In the genomic region with DNA sequence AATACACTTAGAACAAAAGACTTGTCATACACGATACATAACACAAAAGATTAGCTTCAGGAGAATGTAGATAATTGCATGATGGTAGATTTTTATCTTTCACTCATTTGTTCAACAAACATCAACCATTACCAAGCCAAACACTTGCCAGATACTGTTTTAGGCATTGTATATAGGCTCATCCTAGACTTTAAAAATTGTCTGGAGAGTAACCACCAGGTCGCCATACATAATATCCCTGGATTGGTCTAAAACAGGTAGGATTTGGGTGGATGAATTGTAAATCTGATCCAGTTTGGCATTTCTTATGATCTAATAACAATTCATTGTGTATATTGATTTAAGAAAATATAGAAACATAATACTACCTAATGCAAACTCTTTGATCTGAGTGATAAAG, we compare ENCODE assay signal across 23 cellular contexts. TPM values are rescaled to one million over a fixed set of nuclear protein-coding genes. Genes with fewer than 3 reads are reported as not detected.
DNase-seq lines count a peak whose midpoint lies in the region; ATAC-seq and TF ChIP-seq lines count a peak whose summit lies in the region.
"Had no signal": no experiment of that assay in that cellular context is flagged by ENCODE, and none has a peak within 500 bp of the region (broad histone marks: within the 10 kb centered on the region; RNA-seq: fewer than 3 reads in every experiment).

No MANE protein-coding gene starts in this region.

- peak overlapping the region; percentile 86; the same call in 1 of the 2 replicates for H2AFZ ChIP-seq in OCI-LY7 (ENCODE audit: low read length)

- CTCF ChIA-PET in activated naive CD4-positive, alpha-beta T cell treated with anti-CD3 and anti-CD28 coated beads for 36 hours (lab: Charles Lee), result interaction anchor here (0.8 to 2.7 kb wide), 3 partner anchors 10 to 32 kb away, joined by 3 to 8 read pairs (median 4); partner anchors contain the start of gene CLDND1
- CTCF ChIA-PET in OCI-LY7 (lab: Charles Lee; ENCODE audit: unreplicated experiment), result interaction anchor here (1.0 kb wide), 1 partner anchor 7 kb away, joined by 3 read pairs; no protein-coding TSS in a partner anchor

- H3K36me3 ChIP-seq in OCI-LY7 (ENCODE audit: insufficient read depth, low read length) (no peaks in the 10 kb centered on the region), transverse colon (no peaks in the 10 kb centered on the region), aorta (ENCODE audit: control insufficient read depth in 1 of 2, insufficient read depth in 2 of 2, low read length in 1 of 2) (no peaks in the 10 kb centered on the region)
- H3K36me3 ChIP-seq: left ventricle myocardium inferior, thoracic aorta had no signal

- in situ Hi-C loops in transverse colon (cut with MboI; ENCODE audit: low pct_ligation_motif_present in 1 of 4, low pct_unique_long_range_greater_than_20kb in 1 of 4, low sequenced_read_pairs in 3 of 4), result no loop called here

- H4K20me1 ChIP-seq in OCI-LY7 (ENCODE audit: insufficient read depth, low read length), result no peaks in the 10 kb centered on the region

- H3K4me3 ChIP-seq in OCI-LY7 (ENCODE audit: low read depth, low read length, poor library complexity, severe bottlenecking) (no peak overlapping the region), transverse colon (no peak overlapping the region), aorta (ENCODE audit: low read length in 2 of 2) (no peak overlapping the region)
- H3K4me3 ChIP-seq: body of pancreas, left ventricle myocardium inferior, thoracic aorta had no signal

- H3K27me3 Mint-ChIP-seq in activated naive CD4-positive, alpha-beta T cell treated with anti-CD3 and anti-CD28 coated beads for 36 hours (ENCODE audit: low read depth), result peaks cover 5% of the 10 kb centered on the region
- H3K27me3 Mint-ChIP-seq in activated naive CD8-positive, alpha-beta T cell treated with anti-CD3 and anti-CD28 coated beads for 36 hours, result no peaks in the 10 kb centered on the region

- no peaks in the 10 kb centered on the region for H3K27me3 ChIP-seq in transverse colon
- no peaks in the 10 kb centered on the region for H3K27me3 ChIP-seq in aorta (ENCODE audit: control insufficient read depth in 1 of 2, insufficient read depth in 2 of 2, low read length in 1 of 2)
- H3K27me3 ChIP-seq: body of pancreas had no signal

- H3K27ac ChIP-seq in OCI-LY7 (ENCODE audit: low read depth, low read length, poor library complexity, severe bottlenecking) (no peak overlapping the region), transverse colon (peak overlapping the region; percentile 46 to 70 (median 62)), aorta (ENCODE audit: low read depth in 1 of 2, low read length in 2 of 2) (no peak overlapping the region)
- H3K27ac ChIP-seq: body of pancreas, left ventricle myocardium inferior, RWPE1, thoracic aorta had no signal

- ATAC-seq in activated naive CD4-positive, alpha-beta T cell treated with anti-CD3 and anti-CD28 coated beads, Interleukin-2, amount 50 U/mL, for 72 hours, result no peak
- ATAC-seq in aorta (ENCODE audit: low FRiP score), result no peak
- ATAC-seq: body of pancreas had no signal

- intact Hi-C loops in activated naive CD4-positive, alpha-beta T cell treated with anti-CD3 and anti-CD28 coated beads for 36 hours (cut with micrococcal nuclease), result no loop called here
- intact Hi-C loops in OCI-LY7 (cut with micrococcal nuclease; ENCODE audit: unreplicated experiment) (no loop called here), transverse colon (cut with DNase I; ENCODE audit: low total_unique reads) (no loop called here), aorta (cut with DNase I) (no loop called here)

- BruUV-seq in OCI-LY7 (replicated peaks; lab: Mats Ljungman, UMichigan), result no TSS peak

- H3K4me1 Mint-ChIP-seq in activated naive CD4-positive, alpha-beta T cell treated with anti-CD3 and anti-CD28 coated beads for 36 hours (ENCODE audit: low read depth), result peaks cover 69% of the 10 kb centered on the region
- H3K4me1 Mint-ChIP-seq in activated naive CD8-positive, alpha-beta T cell treated with anti-CD3 and anti-CD28 coated beads for 36 hours, result peaks cover 79% of the 10 kb centered on the region

- H3K9me2 ChIP-seq in OCI-LY7 (ENCODE audit: insufficient read depth, low read length), result no peaks in the 10 kb centered on the region

- peak overlapping the region; percentile 29 for H3K4me2 ChIP-seq in OCI-LY7 (ENCODE audit: low read length)

- 85 to 96% methylated on average over 2 of the region's 2 CpGs for WGBS in transverse colon (ENCODE audit: low coverage in 1 of 2), 2 donors
- WGBS in aorta, 2 donors, result 87 to 90% methylated on average over 2 of the region's 2 CpGs

- H3K9me3 ChIP-seq in OCI-LY7 (ENCODE audit: low read length) (no peaks in the 10 kb centered on the region), transverse colon (no peaks in the 10 kb centered on the region), aorta (ENCODE audit: control insufficient read depth, low read length) (no peaks in the 10 kb centered on the region)
- H3K9me3 ChIP-seq: body of pancreas, left ventricle myocardium inferior, thoracic aorta had no signal

- no peaks in the 10 kb centered on the region for H3K79me2 ChIP-seq in OCI-LY7 (ENCODE audit: insufficient read depth, low read depth, low read length)

- POLR2A ChIA-PET in OCI-LY7 (lab: Charles Lee), result interaction anchor here (0.5 to 19.7 kb wide), 9 partner anchors 8 to 1566 kb away, joined by 3 to 296 read pairs (median 4); partner anchors contain the start of gene GPR15

- TF ChIP-seq CTCF in OCI-LY7 (conservative IDR thresholded peaks at IDR 0.05; ENCODE audit: low read length), result no peak
- no peak for TF ChIP-seq CTCF in transverse colon (IDR thresholded peaks at IDR 0.05)

- H3K4me3 Mint-ChIP-seq in activated naive CD4-positive, alpha-beta T cell treated with anti-CD3 and anti-CD28 coated beads for 36 hours, result no peak overlapping the region
- H3K4me3 Mint-ChIP-seq in activated naive CD8-positive, alpha-beta T cell treated with anti-CD3 and anti-CD28 coated beads for 36 hours, result peak overlapping the region; percentile 80

- H3K4me1 ChIP-seq in OCI-LY7 (ENCODE audit: insufficient read depth, low read length, poor library complexity, severe bottlenecking), result peaks cover 81% of the 10 kb centered on the region
- peaks cover 0 to 7% (median 0%) of the 10 kb centered on the region in 4 donors for H3K4me1 ChIP-seq in transverse colon
- no peaks in the 10 kb centered on the region for H3K4me1 ChIP-seq in aorta (ENCODE audit: control insufficient read depth in 1 of 2, insufficient read depth in 2 of 2, low read length in 2 of 2)
- H3K4me1 ChIP-seq: body of pancreas, left ventricle myocardium inferior had no signal

- DNase-seq in activated naive CD4-positive, alpha-beta T cell treated with anti-CD3 and anti-CD28 coated beads, Interleukin-2, amount 50 U/mL, for 72 hours (ENCODE audit: low spot score in 2 of 2), result no peak
- no peak for DNase-seq in activated naive CD4-positive, alpha-beta T cell treated with anti-CD3 and anti-CD28 coated beads for 36 hours
- no peak for DNase-seq in OCI-LY7 (ENCODE audit: low spot score)
- no peak for DNase-seq in activated naive CD8-positive, alpha-beta T cell treated with anti-CD3 and anti-CD28 coated beads for 36 hours
- no peak for DNase-seq in transverse colon
- no peak for DNase-seq in DMS 273 (lab: John Stamatoyannopoulos, UW; ENCODE audit: unreplicated experiment)
- DNase-seq in NOMO-1 (lab: John Stamatoyannopoulos, UW; ENCODE audit: unreplicated experiment in 2 of 2), result no peak
- no peak for DNase-seq in aorta
- DNase-seq: activated CD4-positive, alpha-beta T cell treated with anti-CD3 and anti-CD28 coated beads, Interleukin-2, amount 50 U/mL, for 48 hours; activated effector memory CD4-positive, alpha-beta T cell treated with anti-CD3 and anti-CD28 coated beads, Interleukin-2, amount 50 U/mL, for 16 hours; body of pancreas; head of caudate nucleus; left ventricle myocardium inferior; NCI-H1105; NCI-H2081 treated with DMSO at 0.1 percent for 48 hours; NCI-H446 treated with DMSO at 0.1 percent for 48 hours; NK-92 treated with Interleukin-12 subunit alpha and Interleukin-12 subunit beta, amount 100 ng/mL, for 24 hours had no signal

- no peak for TF ChIP-seq EP300 in transverse colon (IDR thresholded peaks at IDR 0.05; ENCODE audit: low read depth)

- peaks cover 1 to 11% of the 10 kb centered on the region in 2 donors for H3K9me3 Mint-ChIP-seq in activated naive CD4-positive, alpha-beta T cell treated with anti-CD3 and anti-CD28 coated beads, Interleukin-2, amount 50 U/mL, for 72 hours
- no peaks in the 10 kb centered on the region for H3K9me3 Mint-ChIP-seq in activated naive CD4-positive, alpha-beta T cell treated with anti-CD3 and anti-CD28 coated beads for 36 hours
- peaks cover 9% of the 10 kb centered on the region for H3K9me3 Mint-ChIP-seq in activated naive CD8-positive, alpha-beta T cell treated with anti-CD3 and anti-CD28 coated beads for 36 hours

- H3K36me3 Mint-ChIP-seq in activated naive CD4-positive, alpha-beta T cell treated with anti-CD3 and anti-CD28 coated beads, Interleukin-2, amount 50 U/mL, for 72 hours, result peaks cover 39 to 41% of the 10 kb centered on the region in 2 donors
- H3K36me3 Mint-ChIP-seq in activated naive CD4-positive, alpha-beta T cell treated with anti-CD3 and anti-CD28 coated beads for 36 hours (ENCODE audit: low read depth), result no peaks in the 10 kb centered on the region
- H3K36me3 Mint-ChIP-seq in activated naive CD8-positive, alpha-beta T cell treated with anti-CD3 and anti-CD28 coated beads for 36 hours, result peaks cover 51% of the 10 kb centered on the region

- TF ChIP-seq POLR2A in transverse colon (IDR thresholded peaks at IDR 0.05), result no peak

- H3K27ac Mint-ChIP-seq in activated naive CD4-positive, alpha-beta T cell treated with anti-CD3 and anti-CD28 coated beads, Interleukin-2, amount 50 U/mL, for 72 hours, result peak overlapping the region; percentile 98 to 100
- H3K27ac Mint-ChIP-seq in activated naive CD4-positive, alpha-beta T cell treated with anti-CD3 and anti-CD28 coated beads for 36 hours, result no peak overlapping the region
- peak overlapping the region; percentile 97 for H3K27ac Mint-ChIP-seq in activated naive CD8-positive, alpha-beta T cell treated with anti-CD3 and anti-CD28 coated beads for 36 hours

RNA-seq across cellular contexts. Expression of gene GPR15, which starts 22.8 kb away (rescaled TPM):
- total RNA-seq in activated naive CD4-positive, alpha-beta T cell treated with anti-CD3 and anti-CD28 coated beads, Interleukin-2, amount 50 U/mL, for 72 hours, result 1 to 10 TPM in 1 of 2 donors, under 1 TPM in 1; 0.91 to 1.5 TPM
- total RNA-seq in activated naive CD4-positive, alpha-beta T cell treated with anti-CD3 and anti-CD28 coated beads for 36 hours, result under 1 TPM; 0.25 to 0.26 TPM
- 18.8 and 32.0 TPM in 2 replicates for total RNA-seq in OCI-LY7 (2014; rRNA removed; shearing (Covaris generic))
- total RNA-seq in OCI-LY7 (2022) (29.8 and 42.6 TPM in 2 replicates), transverse colon (10 to 100 TPM in 1 of 4 donors, 1 to 10 TPM in 2, under 1 TPM in 1; 0.60 to 11.7 (median 5.5) TPM), aorta (not detected)
- total RNA-seq in activated naive CD8-positive, alpha-beta T cell treated with anti-CD3 and anti-CD28 coated beads for 36 hours, result 1 to 10 TPM in 1 of 2 experiments, under 1 TPM in 1; 0.52 to 1.0 TPM
- polyA plus RNA-seq in aorta, result not detected
- total RNA-seq: body of pancreas, Daoy, H1, left ventricle myocardium inferior, pulmonary artery endothelial cell, thoracic aorta had no signal
- polyA plus RNA-seq: H1 had no signal

RNA-seq across cellular contexts. Expression of gene CLDND1, which starts 31.9 kb away (rescaled TPM):
- 100 to 1,000 TPM; 161 to 559 TPM for total RNA-seq in activated naive CD4-positive, alpha-beta T cell treated with anti-CD3 and anti-CD28 coated beads, Interleukin-2, amount 50 U/mL, for 72 hours
- total RNA-seq in activated naive CD4-positive, alpha-beta T cell treated with anti-CD3 and anti-CD28 coated beads for 36 hours, result 10 to 100 TPM; 91.7 to 94.6 TPM
- total RNA-seq in OCI-LY7 (2014; rRNA removed; shearing (Covaris generic)), result 70.7 and 78.0 TPM in 2 replicates
- 80.4 and 87.8 TPM in 2 replicates for total RNA-seq in OCI-LY7 (2022)
- 100 to 1,000 TPM; 196 to 204 TPM for total RNA-seq in activated naive CD8-positive, alpha-beta T cell treated with anti-CD3 and anti-CD28 coated beads for 36 hours
- total RNA-seq in transverse colon, result 100 to 1,000 TPM; 105 to 202 (median 162) TPM
- total RNA-seq in aorta, result 100 to 1,000 TPM; 114 to 132 TPM
- polyA plus RNA-seq in aorta, result 100 to 1,000 TPM; 106 to 112 TPM

RNA-seq across cellular contexts. Expression of gene CPOX, which starts 38.8 kb away (rescaled TPM):
- total RNA-seq in activated naive CD4-positive, alpha-beta T cell treated with anti-CD3 and anti-CD28 coated beads, Interleukin-2, amount 50 U/mL, for 72 hours, result 10 to 100 TPM; 39.4 to 47.0 TPM
- total RNA-seq in activated naive CD4-positive, alpha-beta T cell treated with anti-CD3 and anti-CD28 coated beads for 36 hours, result 10 to 100 TPM; 22.0 to 22.3 TPM
- 14.7 and 16.4 TPM in 2 replicates for total RNA-seq in OCI-LY7 (2014; rRNA removed; shearing (Covaris generic))
- total RNA-seq in OCI-LY7 (2022) (8.8 and 10.1 TPM in 2 replicates), transverse colon (10 to 100 TPM; 17.9 to 30.7 (median 26.3) TPM), aorta (10 to 100 TPM; 10.8 to 19.4 TPM)
- 10 to 100 TPM; 48.6 to 54.7 TPM for total RNA-seq in activated naive CD8-positive, alpha-beta T cell treated with anti-CD3 and anti-CD28 coated beads for 36 hours
- 10 to 100 TPM in 1 of 2 donors, 1 to 10 TPM in 1; 9.5 to 14.9 TPM for polyA plus RNA-seq in aorta

RNA-seq across cellular contexts. Expression of gene OR5K2, which starts 57.1 kb away (rescaled TPM):
- total RNA-seq in activated naive CD4-positive, alpha-beta T cell treated with anti-CD3 and anti-CD28 coated beads, Interleukin-2, amount 50 U/mL, for 72 hours, result not detected
- not detected for total RNA-seq in activated naive CD4-positive, alpha-beta T cell treated with anti-CD3 and anti-CD28 coated beads for 36 hours
- total RNA-seq in OCI-LY7 (2014; rRNA removed; shearing (Covaris generic)), result not detected in 2 replicates
- total RNA-seq in OCI-LY7 (2022) (not detected in 2 replicates), transverse colon (not detected), aorta (not detected)
- total RNA-seq in activated naive CD8-positive, alpha-beta T cell treated with anti-CD3 and anti-CD28 coated beads for 36 hours, result not detected
- not detected for polyA plus RNA-seq in aorta
- total RNA-seq: body of pancreas, Daoy, H1, left ventricle myocardium inferior, mononuclear cell, pulmonary artery endothelial cell, thoracic aorta had no signal
- polyA plus RNA-seq: H1 had no signal

Comparison
In these comparisons a context has a peak if more than half of its experiments do, and no peak if none do; other contexts are left out.
1. H3K27ac ChIP-seq: peak in transverse colon (4 of 4); none in OCI-LY7 (single experiment) and aorta (0 of 2).